ENCODE assay signal across 13 cellular contexts in the genomic region with DNA sequence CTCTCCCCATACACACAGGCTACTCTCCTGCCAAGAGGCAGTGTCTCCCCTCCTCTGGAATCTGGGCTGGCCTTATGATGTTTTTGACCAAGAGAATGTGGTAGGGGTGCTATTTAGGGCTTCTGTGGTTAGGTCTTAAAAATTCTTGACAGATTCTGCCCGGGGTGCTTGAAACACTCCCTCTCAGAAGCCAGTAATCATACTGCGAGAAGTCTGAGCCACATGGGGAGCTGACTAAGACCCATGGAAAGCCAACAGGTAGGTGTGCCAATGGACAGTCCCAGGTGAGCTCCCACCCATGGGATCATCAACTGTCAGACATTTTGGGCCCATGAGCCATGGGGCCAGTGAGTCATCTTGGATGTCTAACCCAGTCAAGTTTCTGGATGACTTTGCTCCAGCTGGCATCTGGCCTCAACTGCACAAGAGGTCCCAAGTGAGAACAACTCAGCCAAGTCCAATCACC.
DNase-seq lines count a peak whose midpoint lies in the region; ATAC-seq and TF ChIP-seq lines count a peak whose summit lies in the region.
"Had no signal": no experiment of that assay in that cellular context is flagged by ENCODE, and none has a peak within 500 bp of the region (broad histone marks: within the 10 kb centered on the region; RNA-seq: fewer than 3 reads in every experiment).

No MANE protein-coding gene starts in this region.

- DNase-seq in GM03348 (ENCODE audit: low spot score) (peak; percentile 43), fibroblast of mammary gland (ENCODE audit: low read depth) (peak; percentile 76), GOT3 (lab: John Stamatoyannopoulos, UW) (no peak), NCI-H2081 (lab: John Stamatoyannopoulos, UW) (no peak), NCI-H1092 (lab: John Stamatoyannopoulos, UW) (no peak), GM20000 (ENCODE audit: low spot score) (no peak)
- DNase-seq: DMS153; effector CD8-positive, alpha-beta T cell; kidney; SHP77; substantia nigra had no signal

- ATAC-seq in GM19463 (IDR thresholded peaks at IDR 0.05; ENCODE audit: unreplicated experiment): peak; percentile 84
- ATAC-seq in HG03432 (IDR thresholded peaks at IDR 0.05; ENCODE audit: unreplicated experiment): peak; percentile 74

- H3K4me3 ChIP-seq in fibroblast of mammary gland (ENCODE audit: control insufficient read depth, low read depth, low read length): no peak overlapping the region

- TF ChIP-seq CTCF in fibroblast of mammary gland (conservative IDR thresholded peaks at IDR 0.05; ENCODE audit: control insufficient read depth, insufficient read depth, low read depth, low read length) (no peak), GM20000 (IDR thresholded peaks at IDR 0.05; ENCODE audit: extremely low read depth, missing control alignments) (no peak)

Comparison
In these comparisons a context has a peak if more than half of its experiments do, and no peak if none do; other contexts are left out.
1. DNase-seq: peak in GM03348 (single experiment) and fibroblast of mammary gland (single experiment); none in GOT3 (single experiment), NCI-H2081 (0 of 2), NCI-H1092 (single experiment) and GM20000 (single experiment).